Comparison of ENCODE assay signal across 1 cellular context in genomic region chr6:150272976-150273315, GRCh38.
TF ChIP-seq lines count a peak whose summit lies in the region.

No MANE protein-coding gene starts in this region.

TF ChIP-seq in K562, 482 proteins besides CTCF, POLR2A, EP300 and RAD21 (continues in another document):
- TF ChIP-seq KLF16 (IDR thresholded peaks at IDR 0.05), result no peak
- no peak for TF ChIP-seq SPI1 (IDR thresholded peaks at IDR 0.05; ENCODE audit: borderline replicate concordance, low read depth, low read length)
- no peak for TF ChIP-seq SMAD3 (CRISPR knock-in tag; conservative IDR thresholded peaks at IDR 0.05)
- TF ChIP-seq ZBTB2 (IDR thresholded peaks at IDR 0.05), result no peak
- no peak for TF ChIP-seq ZNF263 (CRISPR knock-in tag; IDR thresholded peaks at IDR 0.05; ENCODE audit: borderline replicate concordance)
- no peak for TF ChIP-seq ZNF780A (CRISPR knock-in tag; IDR thresholded peaks at IDR 0.05)
- 0 out of 2 replicates have a peak, but pooled peaks have one; percentile 2 for TF ChIP-seq ZNF589 (CRISPR knock-in tag; IDR thresholded peaks at IDR 0.05; ENCODE audit: low read depth)
- TF ChIP-seq MAFK (IDR thresholded peaks at IDR 0.05; ENCODE audit: low read length), result peak; percentile 29
- no peak for TF ChIP-seq ZNF76 (CRISPR knock-in tag; IDR thresholded peaks at IDR 0.05; ENCODE audit: borderline replicate concordance)
- no peak for TF ChIP-seq UBTF (IDR thresholded peaks at IDR 0.05; ENCODE audit: borderline replicate concordance in 1 of 2, low read depth in 2 of 2, low read length in 2 of 2)
- TF ChIP-seq ZNF133 (CRISPR knock-in tag; IDR thresholded peaks at IDR 0.05), result no peak
- no peak for TF ChIP-seq FOXO4 (CRISPR knock-in tag; IDR thresholded peaks at IDR 0.05)
- TF ChIP-seq RBM17 (IDR thresholded peaks at IDR 0.05; ENCODE audit: borderline replicate concordance, low read depth, low read length), result no peak
- TF ChIP-seq MITF (IDR thresholded peaks at IDR 0.05), result no peak; the same call in 1 of the 2 replicates
- TF ChIP-seq ZNF24 (IDR thresholded peaks at IDR 0.05), result no peak
- TF ChIP-seq KLF10 (CRISPR knock-in tag; IDR thresholded peaks at IDR 0.05), result no peak
- TF ChIP-seq SMARCA4 (IDR thresholded peaks at IDR 0.05), result peak; percentile 71
- TF ChIP-seq ZNF830 (CRISPR knock-in tag; IDR thresholded peaks at IDR 0.05), result no peak
- TF ChIP-seq PCBP2 (IDR thresholded peaks at IDR 0.05; ENCODE audit: low read depth, low read length, poor library complexity, severe bottlenecking), result no peak
- no peak for TF ChIP-seq MYNN (IDR thresholded peaks at IDR 0.05)
- no peak for TF ChIP-seq MYNN (CRISPR knock-in tag; IDR thresholded peaks at IDR 0.05)
- 0 out of 4 replicates have a peak, but pooled peaks of 1 of the 2 experiments have one; percentile 1 for TF ChIP-seq MLLT1 (IDR thresholded peaks at IDR 0.05)
- TF ChIP-seq USF1 (CRISPR knock-in tag; IDR thresholded peaks at IDR 0.05), result no peak
- TF ChIP-seq KLF6 (CRISPR knock-in tag; IDR thresholded peaks at IDR 0.05; ENCODE audit: borderline replicate concordance), result peak; percentile 59; the same call in 1 of the 2 replicates
- TF ChIP-seq SMARCE1 (IDR thresholded peaks at IDR 0.05), result peak; percentile 77; the same call in 1 of the 2 replicates
- TF ChIP-seq ZNF586 (CRISPR knock-in tag; conservative IDR thresholded peaks at IDR 0.05), result no peak
- no peak for TF ChIP-seq MCM5 (IDR thresholded peaks at IDR 0.05; ENCODE audit: low read depth)
- TF ChIP-seq JUNB (CRISPR knock-in tag; conservative IDR thresholded peaks at IDR 0.05), result 0 out of 2 replicates have a peak, but pooled peaks have one; percentile 40
- no peak for TF ChIP-seq EGR1 (conservative IDR thresholded peaks at IDR 0.05)
- peak; percentile 33; the same call in 1 of the 2 replicates for TF ChIP-seq ZNF592 (IDR thresholded peaks at IDR 0.05)
- TF ChIP-seq MAFF (IDR thresholded peaks at IDR 0.05; ENCODE audit: low read length), result peak; percentile 18; the same call in 1 of the 2 replicates
- no peak; the same call in 1 of the 2 replicates for TF ChIP-seq TEAD4 (IDR thresholded peaks at IDR 0.05; ENCODE audit: low read length)
- TF ChIP-seq TEAD4 (CRISPR knock-in tag; IDR thresholded peaks at IDR 0.05; ENCODE audit: borderline replicate concordance), result no peak
- TF ChIP-seq FOXP4 (CRISPR knock-in tag; IDR thresholded peaks at IDR 0.05; ENCODE audit: borderline replicate concordance), result no peak
- TF ChIP-seq TEAD1 (CRISPR knock-in tag; IDR thresholded peaks at IDR 0.05), result peak in 1 of 2 experiments; percentile 53; a peak in 1 of 4 replicates
- TF ChIP-seq HNRNPL (IDR thresholded peaks at IDR 0.05; ENCODE audit: low read depth, low read length), result no peak
- no peak for TF ChIP-seq SRSF1 (IDR thresholded peaks at IDR 0.05; ENCODE audit: low read depth, low read length)
- peak; percentile 93 for TF ChIP-seq PRDM10 (IDR thresholded peaks at IDR 0.05; ENCODE audit: partially characterized antibody)
- peak; percentile 65 for TF ChIP-seq ATF7 (IDR thresholded peaks at IDR 0.05)
- TF ChIP-seq NFATC3 (IDR thresholded peaks at IDR 0.05), result no peak
